1 cellular context compared by ENCODE assay signal in genomic region chr4:10924274-10924673, GRCh38.
TF ChIP-seq lines count a peak whose summit lies in the region.

No MANE protein-coding gene starts in this region.

TF ChIP-seq in GM23338, 12 proteins besides CTCF, POLR2A, EP300 and RAD21 (continued from another document):
- TF ChIP-seq, protein P1, sequence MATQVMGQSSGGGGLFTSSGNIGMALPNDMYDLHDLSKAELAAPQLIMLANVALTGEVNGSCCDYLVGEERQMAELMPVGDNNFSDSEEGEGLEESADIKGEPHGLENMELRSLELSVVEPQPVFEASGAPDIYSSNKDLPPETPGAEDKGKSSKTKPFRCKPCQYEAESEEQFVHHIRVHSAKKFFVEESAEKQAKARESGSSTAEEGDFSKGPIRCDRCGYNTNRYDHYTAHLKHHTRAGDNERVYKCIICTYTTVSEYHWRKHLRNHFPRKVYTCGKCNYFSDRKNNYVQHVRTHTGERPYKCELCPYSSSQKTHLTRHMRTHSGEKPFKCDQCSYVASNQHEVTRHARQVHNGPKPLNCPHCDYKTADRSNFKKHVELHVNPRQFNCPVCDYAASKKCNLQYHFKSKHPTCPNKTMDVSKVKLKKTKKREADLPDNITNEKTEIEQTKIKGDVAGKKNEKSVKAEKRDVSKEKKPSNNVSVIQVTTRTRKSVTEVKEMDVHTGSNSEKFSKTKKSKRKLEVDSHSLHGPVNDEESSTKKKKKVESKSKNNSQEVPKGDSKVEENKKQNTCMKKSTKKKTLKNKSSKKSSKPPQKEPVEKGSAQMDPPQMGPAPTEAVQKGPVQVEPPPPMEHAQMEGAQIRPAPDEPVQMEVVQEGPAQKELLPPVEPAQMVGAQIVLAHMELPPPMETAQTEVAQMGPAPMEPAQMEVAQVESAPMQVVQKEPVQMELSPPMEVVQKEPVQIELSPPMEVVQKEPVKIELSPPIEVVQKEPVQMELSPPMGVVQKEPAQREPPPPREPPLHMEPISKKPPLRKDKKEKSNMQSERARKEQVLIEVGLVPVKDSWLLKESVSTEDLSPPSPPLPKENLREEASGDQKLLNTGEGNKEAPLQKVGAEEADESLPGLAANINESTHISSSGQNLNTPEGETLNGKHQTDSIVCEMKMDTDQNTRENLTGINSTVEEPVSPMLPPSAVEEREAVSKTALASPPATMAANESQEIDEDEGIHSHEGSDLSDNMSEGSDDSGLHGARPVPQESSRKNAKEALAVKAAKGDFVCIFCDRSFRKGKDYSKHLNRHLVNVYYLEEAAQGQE (IDR thresholded peaks at IDR 0.05; ENCODE audit: unreplicated experiment), result no peak
- no peak for TF ChIP-seq NANOG (IDR thresholded peaks at IDR 0.05; ENCODE audit: borderline replicate concordance)
- no peak for TF ChIP-seq ZNF114 (CRISPR knock-in tag; IDR thresholded peaks at IDR 0.05)
- TF ChIP-seq EZH2phosphoT487 (IDR thresholded peaks at IDR 0.05; ENCODE audit: unreplicated experiment), result no peak
- TF ChIP-seq STAT1 (IDR thresholded peaks at IDR 0.05; ENCODE audit: unreplicated experiment), result no peak
- TF ChIP-seq EZH2 (IDR thresholded peaks at IDR 0.05; ENCODE audit: low read depth, unreplicated experiment), result no peak
- TF ChIP-seq CREB1 (CRISPR knock-in tag; IDR thresholded peaks at IDR 0.05; ENCODE audit: low read depth), result no peak
- no peak for TF ChIP-seq ZNF462 (CRISPR knock-in tag; IDR thresholded peaks at IDR 0.05)
- TF ChIP-seq JUNB (IDR thresholded peaks at IDR 0.05; ENCODE audit: unreplicated experiment), result no peak
- no peak for TF ChIP-seq ZNF331 (CRISPR knock-in tag; IDR thresholded peaks at IDR 0.05; ENCODE audit: low read depth)
